Comparison of ENCODE assay signal across 34 cellular contexts in genomic region chr18:1475867-1476266, GRCh38.
"Had no signal": no experiment of that assay in that cellular context is flagged by ENCODE, and none has a peak within 500 bp of the region (broad histone marks: within the 10 kb centered on the region; RNA-seq: fewer than 3 reads in every experiment).

No MANE protein-coding gene starts in this region.

- H3K36me3 ChIP-seq: adrenal gland, brain microvascular endothelial cell, breast epithelium had no signal

- H3K4me3 ChIP-seq: adrenal gland, body of pancreas, breast epithelium had no signal

- H3K27me3 ChIP-seq: adrenal gland, body of pancreas, brain microvascular endothelial cell, breast epithelium had no signal

- H3K27ac ChIP-seq: adrenal gland, body of pancreas, brain microvascular endothelial cell, breast epithelium, VCaP had no signal

- ATAC-seq: activated CD8-positive, alpha-beta T cell treated with anti-CD3 and anti-CD28 coated beads for 36 hours; activated naive CD4-positive, alpha-beta T cell treated with anti-CD3 and anti-CD28 coated beads, Interleukin-2, amount 50 U/mL, for 72 hours; activated T-cell treated with anti-CD3 and anti-CD28 coated beads, Interleukin-2, amount 50 U/mL, for 4 hours; activated T-cell treated with anti-CD3 and anti-CD28 coated beads, Interleukin-2, amount 50 U/mL, for 72 hours; activated T-helper 17 cell treated with anti-CD3 and anti-CD28 coated beads, Interleukin-2, amount 50 U/mL, for 72 hours; body of pancreas had no signal

- DNase-seq: activated B cell treated with CpG ODN at 0.5 μM for 24 hours; activated CD4-positive, alpha-beta memory T cell treated with anti-CD3 and anti-CD28 coated beads for 36 hours; activated CD4-positive, alpha-beta T cell treated with anti-CD3 and anti-CD28 coated beads for 4 hours; activated CD4-positive, alpha-beta T cell treated with anti-CD3 and anti-CD28 coated beads, Interleukin-2, amount 10 ng/mL, durations not matched to agents 24 days and 14 days; activated CD4-positive, alpha-beta T cell treated with anti-CD3 and anti-CD28 coated beads, Interleukin-2, amount 50 U/mL, for 1 hour; activated CD4-positive, alpha-beta T cell treated with anti-CD3 and anti-CD28 coated beads, Interleukin-2, amount 50 U/mL, for 4 hours; activated CD4-positive, CD25-positive, alpha-beta regulatory T cell treated with anti-CD3 and anti-CD28 coated beads, Interleukin-2, amount 50 U/mL, for 72 hours; activated CD8-positive, alpha-beta memory T cell treated with anti-CD3 and anti-CD28 coated beads, Interleukin-2, amount 50 U/mL, for 4 hours; activated CD8-positive, alpha-beta T cell treated with anti-CD3 and anti-CD28 coated beads for 36 hours; activated effector memory CD4-positive, alpha-beta T cell treated with anti-CD3 and anti-CD28 coated beads, Interleukin-2, amount 50 U/mL, for 16 hours; activated gamma-delta T cell treated with Interleukin-2 at 50 U/mL for 16 hours; activated naive CD4-positive, alpha-beta T cell; activated naive CD4-positive, alpha-beta T cell treated with anti-CD3 and anti-CD28 coated beads for 36 hours; activated naive CD4-positive, alpha-beta T cell treated with anti-CD3 and anti-CD28 coated beads, Interleukin-2, amount 50 U/mL, for 16 hours; activated naive CD8-positive, alpha-beta T cell treated with anti-CD3 and anti-CD28 coated beads for 36 hours; activated T-cell treated with anti-CD3 and anti-CD28 coated beads for 4 hours; activated T-cell treated with anti-CD3 and anti-CD28 coated beads, Interleukin-2, amount 50 U/mL, for 1 hour; activated T-cell treated with anti-CD3 and anti-CD28 coated beads, Interleukin-2, amount 50 U/mL, for 4 hours; activated T-cell treated with anti-CD3 and anti-CD28 coated beads, Interleukin-2, amount 50 U/mL, for 72 hours; adrenal gland; amniotic stem cell; aorta; body of pancreas; brain microvascular endothelial cell; central memory CD4-positive, alpha-beta T cell; T-helper 1 cell; T-helper 2 cell; T-helper 9 cell had no signal

- H3K4me1 ChIP-seq: adrenal gland, body of pancreas, breast epithelium had no signal

- FAIRE-seq: astrocyte, TTC549 had no signal

- H3K9me3 ChIP-seq: adrenal gland, body of pancreas, breast epithelium had no signal
